ENCODE assay signal across 22 cellular contexts in the genomic region with DNA sequence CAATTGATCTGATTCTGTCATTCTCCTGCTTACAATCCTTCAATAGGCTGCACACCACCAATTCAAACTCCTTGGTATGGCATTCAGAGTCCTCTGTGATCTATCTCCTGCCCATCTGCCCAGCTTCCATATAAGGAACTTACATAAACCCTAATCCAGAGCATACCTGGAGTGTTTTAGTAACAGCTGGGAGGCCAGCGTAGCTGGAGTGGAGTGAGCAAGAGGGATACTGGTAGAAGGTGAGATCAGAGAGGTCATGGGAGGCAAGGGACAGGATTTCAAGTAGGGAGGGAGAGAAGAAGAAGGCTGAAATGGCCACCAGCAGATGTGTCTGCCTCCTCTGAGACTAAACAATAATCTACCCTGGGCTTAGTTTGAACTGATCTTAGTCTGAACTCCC.
A peak's percentile ranks its signal among the peaks of the same experiment; 100 is the strongest.
DNase-seq lines count a peak whose midpoint lies in the region.
"Had no signal": no experiment of that assay in that cellular context is flagged by ENCODE, and none has a peak within 500 bp of the region (broad histone marks: within the 10 kb centered on the region; RNA-seq: fewer than 3 reads in every experiment).

No MANE protein-coding gene starts in this region.

- no peaks in the 10 kb centered on the region for H3K4me1 ChIP-seq in trophoblast cell (ENCODE audit: control insufficient read depth in 1 of 2, insufficient read depth in 2 of 2, low read length in 2 of 2)
- H3K4me1 ChIP-seq: BE2C, BLaER1 had no signal

- no peak overlapping the region for H3K27ac ChIP-seq in trophoblast cell (ENCODE audit: low read depth, low read length)
- H3K27ac ChIP-seq: BLaER1 had no signal

- H4K91ac ChIP-seq in trophoblast cell (ENCODE audit: low read depth, low read length) = no peak overlapping the region

- no peak overlapping the region for H3K4me3 ChIP-seq in trophoblast cell (ENCODE audit: low read depth, low read length)
- H3K4me3 ChIP-seq: BLaER1, GM12878 had no signal

- H2AFZ ChIP-seq in trophoblast cell (ENCODE audit: insufficient read depth, low read length, poor library complexity) = no peak overlapping the region

- H4K12ac ChIP-seq in trophoblast cell (ENCODE audit: low read depth, low read length) = no peak overlapping the region

- no peaks in the 10 kb centered on the region for H3K27me3 ChIP-seq in trophoblast cell (ENCODE audit: insufficient read depth, low read length)
- H3K27me3 ChIP-seq: BE2C, BLaER1 had no signal

- no peak overlapping the region for H3K18ac ChIP-seq in trophoblast cell (ENCODE audit: low read length)

- no peak overlapping the region for H4K8ac ChIP-seq in trophoblast cell (ENCODE audit: low read depth, low read length)

- H3K23ac ChIP-seq in trophoblast cell (ENCODE audit: low read length) = no peak overlapping the region

- H3K79me2 ChIP-seq in trophoblast cell (ENCODE audit: control insufficient read depth, insufficient read depth, low read length, poor library complexity) = no peaks in the 10 kb centered on the region

- no peak overlapping the region for H3K14ac ChIP-seq in trophoblast cell (ENCODE audit: low read length)

- H2BK120ac ChIP-seq in trophoblast cell (ENCODE audit: insufficient read depth, low read length, poor library complexity) = no peak overlapping the region

- H3K9ac ChIP-seq in trophoblast cell (ENCODE audit: low read length) = no peak overlapping the region
- H3K9ac ChIP-seq: BLaER1 had no signal

- no peaks in the 10 kb centered on the region for H3K79me1 ChIP-seq in trophoblast cell (ENCODE audit: low read length)

- H2BK12ac ChIP-seq in trophoblast cell (ENCODE audit: low read length) = no peak overlapping the region

- DNase-seq in NCI-H524 treated with DMSO at 0.1 percent for 48 hours (lab: John Stamatoyannopoulos, UW) (peak; percentile 33), NCI-H69 (lab: John Stamatoyannopoulos, UW) (peak; percentile 57), trophoblast cell (peak; percentile 59 to 64), HuH-7 (ENCODE audit: low spot score) (no peak), GM19240 (ENCODE audit: insufficient read length, low spot score) (no peak)
- DNase-seq: 8988T; ACHN; BE2C; C1 segment of cervical spinal cord; CD4-positive, alpha-beta memory T cell; CD4-positive, CD25-positive, alpha-beta regulatory T cell; CD8-positive, alpha-beta memory T cell; COR-L47; DMS 273 treated with DMSO at 0.1 percent for 48 hours; DMS153; DMS53; DMS79; DND-41; EL; GDM1 had no signal

- WGBS in trophoblast cell (ENCODE audit: extremely low coverage, insufficient coverage, insufficient read length) = no CpG with 5 or more reads among the region's 1 CpG

- H3K9me3 ChIP-seq in trophoblast cell (ENCODE audit: insufficient read depth, low read depth, low read length) = no peaks in the 10 kb centered on the region
- H3K9me3 ChIP-seq: BE2C had no signal

- no peak overlapping the region for H2AK5ac ChIP-seq in trophoblast cell (ENCODE audit: low read length)

- H3K4me2 ChIP-seq in trophoblast cell (ENCODE audit: low read length) = no peak overlapping the region
- H3K4me2 ChIP-seq: BLaER1 had no signal

- no peak overlapping the region for H2BK5ac ChIP-seq in trophoblast cell (ENCODE audit: low read depth, low read length, poor library complexity)

- H3K4ac ChIP-seq in trophoblast cell (ENCODE audit: low read depth, low read length) = no peak overlapping the region

- H3K36me3 ChIP-seq in trophoblast cell (ENCODE audit: control insufficient read depth in 1 of 2, insufficient read depth in 2 of 2, low read length in 2 of 2) = no peaks in the 10 kb centered on the region
- H3K36me3 ChIP-seq: BE2C, BLaER1 had no signal

Comparison
In these comparisons a context has a peak if more than half of its experiments do, and no peak if none do; other contexts are left out.
1. DNase-seq: peak in NCI-H524 treated with DMSO at 0.1 percent for 48 hours (single experiment), NCI-H69 (single experiment) and trophoblast cell (2 of 2); none in HuH-7 (single experiment) and GM19240 (single experiment).